Comparison of ENCODE assay signal across 1 cellular context in the genomic region with DNA sequence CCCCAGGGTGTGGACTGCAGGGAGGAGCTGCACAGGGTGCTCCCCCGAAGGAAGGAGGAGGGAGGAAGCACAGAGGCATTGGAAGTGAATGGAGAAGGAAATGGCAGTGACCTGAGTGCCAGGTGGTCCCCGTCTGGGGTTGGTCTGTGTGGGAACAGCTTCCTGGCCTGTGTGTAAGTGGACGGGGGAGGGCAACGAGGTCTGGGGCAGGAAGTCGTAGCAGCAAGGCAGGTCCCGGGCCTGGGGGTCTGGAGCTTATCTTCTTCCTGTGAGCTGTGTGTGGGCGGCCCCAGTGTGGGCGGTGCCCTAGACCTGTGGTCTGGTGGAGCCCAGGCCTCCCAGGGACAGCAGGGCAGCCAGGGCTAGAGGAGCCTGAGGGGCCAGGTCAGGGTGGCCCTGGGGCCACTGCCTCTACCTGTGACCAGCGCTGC.
TF ChIP-seq lines count a peak whose summit lies in the region.

No MANE protein-coding gene starts in this region.

TF ChIP-seq in SK-N-SH, 30 proteins besides CTCF, POLR2A, EP300 and RAD21 (continued from another document):
- TF ChIP-seq REST (IDR thresholded peaks at IDR 0.05; ENCODE audit: low read depth, low read length): no peak
